ENCODE assay signal across 9 cellular contexts in the genomic region with DNA sequence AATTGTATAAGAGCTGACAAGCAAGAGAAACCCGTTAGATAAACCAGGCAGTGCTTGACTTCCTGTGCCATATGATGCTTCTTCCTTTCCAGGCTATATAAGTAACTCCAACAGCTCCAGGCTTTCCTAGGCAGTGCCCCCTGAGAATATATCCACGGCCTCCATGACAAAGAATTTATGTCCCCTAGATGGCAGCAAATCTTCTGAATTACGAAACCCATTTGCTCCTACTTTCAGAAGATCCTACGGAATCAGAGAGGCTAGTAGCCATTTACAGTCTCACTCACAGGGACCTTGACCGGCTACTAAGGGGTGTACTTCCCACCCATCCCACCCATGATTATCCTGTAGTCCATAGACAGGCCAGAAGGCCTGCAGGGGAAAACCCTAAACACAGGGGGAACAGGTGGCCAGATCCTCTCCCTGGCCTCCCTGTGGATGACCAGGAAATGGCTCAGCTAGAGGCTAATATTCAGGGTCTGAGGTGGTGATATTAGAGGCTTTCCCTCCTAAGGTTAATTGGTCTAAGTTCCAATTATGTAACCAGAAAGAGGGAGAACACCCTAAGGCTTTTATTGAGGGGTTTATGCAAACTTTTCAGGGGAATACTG.
DNase-seq lines count a peak whose midpoint lies in the region; ATAC-seq and TF ChIP-seq lines count a peak whose summit lies in the region.
"Had no signal": no experiment of that assay in that cellular context is flagged by ENCODE, and none has a peak within 500 bp of the region (broad histone marks: within the 10 kb centered on the region; RNA-seq: fewer than 3 reads in every experiment).

No MANE protein-coding gene starts in this region.

- no peaks in the 10 kb centered on the region for H3K36me3 ChIP-seq in upper lobe of left lung

- H3K4me3 ChIP-seq in upper lobe of left lung: no peak overlapping the region
- H3K4me3 ChIP-seq: lung had no signal

- TF ChIP-seq CTCF in chondrocyte (IDR thresholded peaks at IDR 0.05) (peak; percentile 67), upper lobe of left lung (IDR thresholded peaks at IDR 0.05) (peak in 2 of 6 experiments; percentile 9 to 10)

- no peak overlapping the region for H3K4me3 Mint-ChIP-seq in chondrocyte (ENCODE audit: unreplicated experiment)

- no peaks in the 10 kb centered on the region for H3K9me3 ChIP-seq in upper lobe of left lung

- H3K4me1 ChIP-seq in upper lobe of left lung: no peaks in the 10 kb centered on the region

- peak; percentile 52 for DNase-seq in ELR (ENCODE audit: low read depth)
- peak; percentile 46 for DNase-seq in MV-4-11 (lab: John Stamatoyannopoulos, UW)
- no peak for DNase-seq in chondrocyte (ENCODE audit: low spot score)
- peak; percentile 7 for DNase-seq in myocyte (ENCODE audit: low read depth)
- DNase-seq in upper lobe of left lung: no peak

- no peaks in the 10 kb centered on the region for H3K27me3 ChIP-seq in upper lobe of left lung

- TF ChIP-seq EP300 in upper lobe of left lung (IDR thresholded peaks at IDR 0.05): no peak

- no peak overlapping the region for H3K27ac Mint-ChIP-seq in chondrocyte (ENCODE audit: unreplicated experiment)

- no peak overlapping the region for H3K27ac ChIP-seq in upper lobe of left lung

- no peaks in the 10 kb centered on the region for H3K4me1 Mint-ChIP-seq in chondrocyte (ENCODE audit: low read depth)

- 21 to 26% methylated on average over 4 to 5 of the region's 5 CpGs for WGBS in upper lobe of left lung, 2 donors

- TF ChIP-seq POLR2A in upper lobe of left lung (IDR thresholded peaks at IDR 0.05): no peak

- no peaks in the 10 kb centered on the region for H3K9me3 Mint-ChIP-seq in chondrocyte (ENCODE audit: low read depth)

- ATAC-seq in HG03460 (IDR thresholded peaks at IDR 0.05; ENCODE audit: unreplicated experiment) (no peak), upper lobe of left lung (ENCODE audit: low FRiP score in 2 of 2) (no peak), HG03354 (IDR thresholded peaks at IDR 0.05; ENCODE audit: poor library complexity, severe bottlenecking, unreplicated experiment) (no peak), GM18858 (IDR thresholded peaks at IDR 0.05; ENCODE audit: unreplicated experiment) (no peak)

- H3K36me3 Mint-ChIP-seq in chondrocyte (ENCODE audit: low read depth): no peaks in the 10 kb centered on the region

- H3K27me3 Mint-ChIP-seq in chondrocyte (ENCODE audit: low read depth): peaks cover 17% of the 10 kb centered on the region

Comparison
In these comparisons a context has a peak if more than half of its experiments do, and no peak if none do; other contexts are left out.
1. DNase-seq: peak in ELR (single experiment), MV-4-11 (single experiment) and myocyte (single experiment); none in chondrocyte (single experiment) and upper lobe of left lung (0 of 2).